Comparison of ENCODE assay signal across 11 cellular contexts in the genomic region with DNA sequence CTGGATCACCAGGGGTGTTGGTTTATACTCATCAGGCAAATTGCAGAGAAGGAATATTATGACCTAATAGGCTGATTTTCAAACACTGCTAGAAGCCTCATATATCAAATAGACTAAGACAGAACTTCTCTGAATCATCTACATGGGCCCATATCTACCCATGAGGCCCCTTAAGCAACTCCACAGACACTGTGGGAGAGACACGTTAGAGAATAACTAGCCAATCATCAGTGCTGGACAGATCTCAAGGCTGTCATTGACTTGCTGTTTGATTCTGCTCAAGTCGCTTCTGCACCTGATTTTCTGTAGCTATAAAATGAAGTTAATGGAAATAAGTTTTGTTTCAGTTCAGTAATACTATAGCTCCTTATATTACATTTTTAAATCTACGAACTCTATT.
"Had no signal": no experiment of that assay in that cellular context is flagged by ENCODE, and none has a peak within 500 bp of the region (broad histone marks: within the 10 kb centered on the region; RNA-seq: fewer than 3 reads in every experiment).

No MANE protein-coding gene starts in this region.

- H3K27ac Mint-ChIP-seq: HFFc6, IgD-negative memory B cell had no signal

- H3K4me1 Mint-ChIP-seq: IgD-negative memory B cell had no signal

- H3K27ac ChIP-seq: GM23248, HL-60 had no signal

- H3K27me3 Mint-ChIP-seq: IgD-negative memory B cell had no signal

- H3K9me3 ChIP-seq: HAP-1 had no signal

- H3K4me1 ChIP-seq: HAP-1 had no signal

- H3K36me3 Mint-ChIP-seq: IgD-negative memory B cell had no signal

- H3K4me3 Mint-ChIP-seq: HFFc6, IgD-negative memory B cell had no signal

- FAIRE-seq: HepG2, K562 had no signal

- DNase-seq: GM23248, GOT3, H7, HFFc6, KG1 had no signal

- H3K9ac ChIP-seq: GM23248 had no signal

- H3K36me3 ChIP-seq: HAP-1 had no signal

- H3K4me3 ChIP-seq: GM23248, HAP-1, K562 had no signal

- ATAC-seq: HCT116, HepG2, K562 had no signal
